18 cellular contexts compared by ENCODE assay signal in genomic region chr2:190271783-190272456, GRCh38. TPM values are rescaled to one million over a fixed set of nuclear protein-coding genes. Genes with fewer than 3 reads are reported as not detected.
DNase-seq lines count a peak whose midpoint lies in the region; ATAC-seq, FAIRE-seq and TF ChIP-seq lines count a peak whose summit lies in the region.
"Had no signal": no experiment of that assay in that cellular context is flagged by ENCODE, and none has a peak within 500 bp of the region (broad histone marks: within the 10 kb centered on the region; RNA-seq: fewer than 3 reads in every experiment).

No MANE protein-coding gene starts in this region.

- peak; percentile 56 for FAIRE-seq in GM12891 (lab: Jason Lieb, UNC)
- FAIRE-seq in small intestine (lab: Jason Lieb, UNC), result no peak
- FAIRE-seq: H1 had no signal

- H3K27me3 ChIP-seq in small intestine (ENCODE audit: control insufficient read depth in 2 of 2, insufficient read depth in 2 of 2, low read length in 2 of 2), result no peaks in the 10 kb centered on the region
- H3K27me3 ChIP-seq: BLaER1 treated with 17β-estradiol and CSF1 and Interleukin-3, amounts not matched to agents 10 nM and 100 nM had no signal

- peaks cover 0 to 4% of the 10 kb centered on the region in 2 donors for H3K4me1 ChIP-seq in small intestine (ENCODE audit: control insufficient read depth in 2 of 2, insufficient read depth in 1 of 2, low read depth in 1 of 2, low read length in 1 of 2)

- H3K36me3 ChIP-seq in small intestine (ENCODE audit: control insufficient read depth in 2 of 2, insufficient read depth in 2 of 2, low read length in 2 of 2), result peaks cover 0 to 7% of the 10 kb centered on the region in 2 donors

- no peak overlapping the region for H3K4me3 ChIP-seq in small intestine (ENCODE audit: low read depth in 1 of 2, low read length in 2 of 2)
- H3K4me3 ChIP-seq: BLaER1 treated with 17β-estradiol and CSF1 and Interleukin-3, amounts not matched to agents 10 nM and 100 nM had no signal

- no peak for DNase-seq in GM12891 (ENCODE audit: insufficient read length, low spot score)
- peak; percentile 96 for DNase-seq in OCI-M1 (lab: John Stamatoyannopoulos, UW)
- peak; percentile 8 for DNase-seq in amniotic epithelial cell (ENCODE audit: low read depth)
- DNase-seq in small intestine, result peak; percentile 7
- no peak for DNase-seq in stimulated activated CD4-positive, alpha-beta T cell treated with anti-CD3 and anti-CD28 coated beads, Interleukin-12 subunit alpha, Interleukin-12 subunit beta, amount 100 ng/mL, for 4 hours
- no peak for DNase-seq in anterior cingulate cortex (lab: John Stamatoyannopoulos, UW)
- DNase-seq: CD8-positive, alpha-beta T cell; DMS79 treated with DMSO at 0.1 percent for 48 hours; MV-4-11; NCI-H1694 treated with DMSO at 0.1 percent for 48 hours; NCI-H510A; NCI-H748 treated with DMSO at 0.1 percent for 48 hours; SHP77; SK-N-SH had no signal

- no peaks in the 10 kb centered on the region for H3K9me3 ChIP-seq in small intestine (ENCODE audit: control insufficient read depth, low read depth)
- H3K9me3 ChIP-seq: SK-N-SH had no signal

- H3K27ac ChIP-seq in small intestine (ENCODE audit: low read depth in 1 of 2, low read length in 1 of 2), result no peak overlapping the region
- H3K27ac ChIP-seq: BLaER1 treated with 17β-estradiol and CSF1 and Interleukin-3, amounts not matched to agents 10 nM and 100 nM; KMS-11 had no signal

- 74 to 79% (median 76%) methylated on average over 7 of the region's 7 CpGs for WGBS in small intestine, 3 donors

- no peak for ATAC-seq in HG03469 (IDR thresholded peaks at IDR 0.05; ENCODE audit: unreplicated experiment)
- ATAC-seq: CD8-positive, alpha-beta T cell had no signal

- no peak for TF ChIP-seq POLR2A in GM12891 (IDR thresholded peaks at IDR 0.05; ENCODE audit: low read depth, low read length)

TF ChIP-seq in GM12891, 5 proteins besides CTCF, POLR2A, EP300 and RAD21:
- TF ChIP-seq TAF1 (IDR thresholded peaks at IDR 0.05; ENCODE audit: low read depth, low read length) (no peak), PAX5 (IDR thresholded peaks at IDR 0.05; ENCODE audit: insufficient read depth, low read length, severe bottlenecking) (no peak), SPI1 (IDR thresholded peaks at IDR 0.05; ENCODE audit: low read depth, low read length) (no peak), POU2F2 (IDR thresholded peaks at IDR 0.05; ENCODE audit: low read depth, low read length) (no peak), POLR2AphosphoS5 (IDR thresholded peaks at IDR 0.05; ENCODE audit: low read depth, low read length) (no peak)

RNA-seq across cellular contexts. Expression of gene HIBCH, which starts 47.7 kb away (rescaled TPM):
- polyA plus RNA-seq in GM12891 (2012; ENCODE audit: low read depth, missing spikeins), result 22.8 TPM
- polyA plus RNA-seq in small intestine, result 10 to 100 TPM; 27.0 to 45.5 (median 28.6) TPM

Comparison
In these comparisons a context has a peak if more than half of its experiments do, and no peak if none do; other contexts are left out.
1. DNase-seq: peak in OCI-M1 (single experiment), amniotic epithelial cell (single experiment) and small intestine (single experiment); none in GM12891 (single experiment), stimulated activated CD4-positive, alpha-beta T cell treated with anti-CD3 and anti-CD28 coated beads, Interleukin-12 subunit alpha, Interleukin-12 subunit beta, amount 100 ng/mL, for 4 hours (single experiment) and anterior cingulate cortex (0 of 58).